1 cellular context compared by ENCODE assay signal in genomic region chr5:25416960-25417359, GRCh38.
TF ChIP-seq lines count a peak whose summit lies in the region.

No MANE protein-coding gene starts in this region.

TF ChIP-seq in WTC11, 78 proteins besides CTCF, POLR2A, EP300 and RAD21 (continued from another document and continues in another):
- peak; percentile 82 for TF ChIP-seq ERG (CRISPR knock-in tag; IDR thresholded peaks at IDR 0.05)
- TF ChIP-seq MXD4 (CRISPR knock-in tag; IDR thresholded peaks at IDR 0.05; ENCODE audit: borderline replicate concordance), result no peak
- no peak for TF ChIP-seq ELF4 (CRISPR knock-in tag; IDR thresholded peaks at IDR 0.05; ENCODE audit: low read depth)
- no peak for TF ChIP-seq ZNF263 (CRISPR knock-in tag; IDR thresholded peaks at IDR 0.05; ENCODE audit: low read depth)
- TF ChIP-seq HMGA2 (CRISPR knock-in tag; IDR thresholded peaks at IDR 0.05), result no peak
- no peak for TF ChIP-seq ZNF121 (CRISPR knock-in tag; IDR thresholded peaks at IDR 0.05)
- TF ChIP-seq CREB1 (CRISPR knock-in tag; IDR thresholded peaks at IDR 0.05), result no peak
- TF ChIP-seq ZNF416 (CRISPR knock-in tag; IDR thresholded peaks at IDR 0.05), result peak; percentile 68
- no peak for TF ChIP-seq TCF7 (CRISPR knock-in tag; IDR thresholded peaks at IDR 0.05; ENCODE audit: low read depth)
- no peak for TF ChIP-seq CREM (CRISPR knock-in tag; IDR thresholded peaks at IDR 0.05)
- no peak for TF ChIP-seq ESRRA (CRISPR knock-in tag; IDR thresholded peaks at IDR 0.05; ENCODE audit: borderline replicate concordance)
- 0 out of 2 replicates have a peak, but pooled peaks have one; percentile 8 for TF ChIP-seq ZNF532 (CRISPR knock-in tag; IDR thresholded peaks at IDR 0.05; ENCODE audit: borderline replicate concordance)
- TF ChIP-seq ZNF138 (CRISPR knock-in tag; conservative IDR thresholded peaks at IDR 0.05), result no peak
- no peak for TF ChIP-seq USF2 (CRISPR knock-in tag; IDR thresholded peaks at IDR 0.05)
- no peak for TF ChIP-seq RORB (CRISPR knock-in tag; IDR thresholded peaks at IDR 0.05)
- TF ChIP-seq GTF2I (CRISPR knock-in tag; conservative IDR thresholded peaks at IDR 0.05), result no peak
- TF ChIP-seq ZNF281 (CRISPR knock-in tag; IDR thresholded peaks at IDR 0.05), result no peak
- no peak for TF ChIP-seq NR1H2 (CRISPR knock-in tag; IDR thresholded peaks at IDR 0.05)
- TF ChIP-seq ATF6 (CRISPR knock-in tag; IDR thresholded peaks at IDR 0.05), result no peak
- no peak for TF ChIP-seq AR (CRISPR knock-in tag; IDR thresholded peaks at IDR 0.05)
- no peak for TF ChIP-seq ZBTB43 (CRISPR knock-in tag; IDR thresholded peaks at IDR 0.05)
- no peak for TF ChIP-seq NFE2L1 (CRISPR knock-in tag; IDR thresholded peaks at IDR 0.05)
- TF ChIP-seq ATF2 (CRISPR knock-in tag; IDR thresholded peaks at IDR 0.05; ENCODE audit: borderline replicate concordance, low read depth), result no peak
- TF ChIP-seq MYBL2 (CRISPR knock-in tag; IDR thresholded peaks at IDR 0.05), result no peak
- TF ChIP-seq CDX4 (CRISPR knock-in tag; IDR thresholded peaks at IDR 0.05; ENCODE audit: borderline replicate concordance), result no peak
- no peak for TF ChIP-seq ZNF219 (CRISPR knock-in tag; IDR thresholded peaks at IDR 0.05; ENCODE audit: borderline replicate concordance)
- TF ChIP-seq TEAD1 (CRISPR knock-in tag; IDR thresholded peaks at IDR 0.05), result no peak
- TF ChIP-seq IRF1 (CRISPR knock-in tag; IDR thresholded peaks at IDR 0.05), result no peak
- no peak for TF ChIP-seq ARID4B (CRISPR knock-in tag; IDR thresholded peaks at IDR 0.05; ENCODE audit: borderline replicate concordance)
- TF ChIP-seq PRRX2 (CRISPR knock-in tag; IDR thresholded peaks at IDR 0.05), result peak; percentile 10; the same call in 1 of the 2 replicates
